1 cellular context compared by ENCODE assay signal in the genomic region with DNA sequence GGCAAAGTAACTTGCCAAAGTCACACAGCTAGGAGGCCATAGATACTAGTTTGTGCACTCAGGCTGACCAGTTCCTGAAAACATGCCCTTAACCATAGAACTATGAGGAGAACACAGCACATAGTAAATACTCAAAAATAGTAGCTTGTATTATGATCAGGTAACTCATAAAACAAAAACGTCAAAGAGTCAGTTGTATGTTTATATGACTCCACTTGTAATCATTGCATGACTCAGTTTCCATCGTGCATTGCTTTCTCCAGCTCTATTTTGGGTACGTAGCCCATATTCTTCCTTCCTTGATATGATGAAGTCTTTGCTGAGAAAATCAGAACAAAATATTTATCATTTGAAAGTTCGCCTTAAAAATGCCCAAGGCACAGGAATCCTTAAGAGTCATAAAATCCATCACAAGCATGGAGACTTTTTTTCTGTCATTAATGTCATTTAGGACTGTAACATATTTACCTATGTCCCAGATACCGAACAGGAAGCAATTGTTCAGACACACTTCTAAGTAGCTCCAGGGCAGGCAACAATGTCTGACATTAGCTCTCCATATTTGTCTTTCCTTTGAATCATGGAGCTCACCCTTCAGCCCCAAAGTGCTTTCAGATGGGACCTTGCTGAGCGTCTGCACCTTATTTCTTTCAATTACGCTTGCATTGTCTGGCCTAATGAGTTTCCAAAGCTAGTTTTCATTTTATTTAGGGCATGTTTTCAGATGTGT.
TF ChIP-seq lines count a peak whose summit lies in the region.

No MANE protein-coding gene starts in this region.

TF ChIP-seq in A549, 52 proteins besides CTCF, POLR2A, EP300 and RAD21 (continued from another document):
- TF ChIP-seq HMGXB4 (CRISPR knock-in tag; IDR thresholded peaks at IDR 0.05; ENCODE audit: borderline replicate concordance): no peak
- no peak for TF ChIP-seq ATOH8 (CRISPR knock-in tag; IDR thresholded peaks at IDR 0.05; ENCODE audit: low read depth)
- TF ChIP-seq JUN (IDR thresholded peaks at IDR 0.05): no peak
- TF ChIP-seq PHF8 (IDR thresholded peaks at IDR 0.05; ENCODE audit: borderline replicate concordance, low read depth): no peak
- TF ChIP-seq TP53 (CRISPR knock-in tag; IDR thresholded peaks at IDR 0.05): no peak
- TF ChIP-seq SREBF2 (IDR thresholded peaks at IDR 0.05): no peak
- TF ChIP-seq FOSB (CRISPR knock-in tag; IDR thresholded peaks at IDR 0.05): no peak
- TF ChIP-seq REST (IDR thresholded peaks at IDR 0.05): no peak
- TF ChIP-seq HOXB13 (CRISPR knock-in tag; IDR thresholded peaks at IDR 0.05; ENCODE audit: low read depth): no peak
- TF ChIP-seq ZSCAN20 (CRISPR knock-in tag; IDR thresholded peaks at IDR 0.05): no peak
- TF ChIP-seq EHF (CRISPR knock-in tag; IDR thresholded peaks at IDR 0.05): no peak
- no peak for TF ChIP-seq USF2 (IDR thresholded peaks at IDR 0.05)
- no peak for TF ChIP-seq EHMT2 (IDR thresholded peaks at IDR 0.05; ENCODE audit: low read depth)
- no peak for TF ChIP-seq HOXA7 (CRISPR knock-in tag; IDR thresholded peaks at IDR 0.05)
TF ChIP-seq in A549: peak in this region for 0.
